26 cellular contexts compared by ENCODE assay signal in genomic region chrX:46805270-46805669, GRCh38. TPM values are rescaled to one million over a fixed set of nuclear protein-coding genes. Genes with fewer than 3 reads are reported as not detected.
DNase-seq lines count a peak whose midpoint lies in the region; ATAC-seq, FAIRE-seq and TF ChIP-seq lines count a peak whose summit lies in the region.
"Had no signal": no experiment of that assay in that cellular context is flagged by ENCODE, and none has a peak within 500 bp of the region (broad histone marks: within the 10 kb centered on the region; RNA-seq: fewer than 3 reads in every experiment).

No MANE protein-coding gene starts in this region.

- TF ChIP-seq CTCF in GM12878 (IDR thresholded peaks at IDR 0.05 in 2 of 3, conservative IDR thresholded peaks at IDR 0.05 in 1 of 3; ENCODE audit: control insufficient read depth in 2 of 3, extremely low read depth in 1 of 3, insufficient read depth in 1 of 3, low read depth in 3 of 3, low read length in 3 of 3) (no peak), epithelial cell of esophagus (IDR thresholded peaks at IDR 0.05; ENCODE audit: insufficient read depth, low read depth, low read length, missing control alignments) (no peak), fibroblast of the aortic adventitia (IDR thresholded peaks at IDR 0.05; ENCODE audit: insufficient read depth, low read length) (no peak), suprapubic skin (IDR thresholded peaks at IDR 0.05) (no peak)

- H3K4me2 ChIP-seq in GM12878 (ENCODE audit: control insufficient read depth, insufficient read depth): no peak overlapping the region
- H3K4me2 ChIP-seq: BLaER1 treated with 17β-estradiol and CSF1 and Interleukin-3, amounts not matched to agents 10 nM and 100 nM had no signal

- no peak for TF ChIP-seq POLR2A in GM12892 (IDR thresholded peaks at IDR 0.05; ENCODE audit: low read depth, low read length)
- no peak for TF ChIP-seq POLR2A in GM12878 (IDR thresholded peaks at IDR 0.05; ENCODE audit: low read depth, low read length)
- TF ChIP-seq POLR2A in suprapubic skin (IDR thresholded peaks at IDR 0.05): no peak

- POLR2A ChIA-PET in GM12878 (lab: Charles Lee): no interaction called here

- RAD21 ChIA-PET in GM12878 (lab: Charles Lee; ENCODE audit: unreplicated experiment): no interaction called here

- H3K4me1 ChIP-seq in GM12878 (ENCODE audit: control insufficient read depth, insufficient read depth, low read length): no peaks in the 10 kb centered on the region
- H3K4me1 ChIP-seq in suprapubic skin: no peaks in the 10 kb centered on the region
- H3K4me1 ChIP-seq: BLaER1 treated with 17β-estradiol and CSF1 and Interleukin-3, amounts not matched to agents 10 nM and 100 nM had no signal

- no peaks in the 10 kb centered on the region for H3K36me3 ChIP-seq in GM12878 (ENCODE audit: control insufficient read depth in 2 of 2, insufficient read depth in 2 of 2, low read length in 1 of 2)
- no peaks in the 10 kb centered on the region for H3K36me3 ChIP-seq in suprapubic skin
- H3K36me3 ChIP-seq: BLaER1 treated with 17β-estradiol and CSF1 and Interleukin-3, amounts not matched to agents 10 nM and 100 nM had no signal

- no peaks in the 10 kb centered on the region; a peak in 1 of 4 replicates for H3K27me3 ChIP-seq in GM12878 (replicated peaks in 1 of 2; ENCODE audit: control insufficient read depth in 2 of 2, insufficient read depth in 2 of 2, low read length in 1 of 2)
- no peaks in the 10 kb centered on the region for H3K27me3 ChIP-seq in suprapubic skin
- H3K27me3 ChIP-seq: BLaER1 treated with 17β-estradiol and CSF1 and Interleukin-3, amounts not matched to agents 10 nM and 100 nM had no signal

- H3K4me3 ChIP-seq in GM12878: no peak overlapping the region
- no peak overlapping the region for H3K4me3 ChIP-seq in epithelial cell of esophagus (ENCODE audit: low read length)
- no peak overlapping the region for H3K4me3 ChIP-seq in fibroblast of the aortic adventitia (ENCODE audit: low read depth, low read length)
- H3K4me3 ChIP-seq in suprapubic skin: no peak overlapping the region
- H3K4me3 ChIP-seq: BLaER1 treated with 17β-estradiol and CSF1 and Interleukin-3, amounts not matched to agents 10 nM and 100 nM had no signal

- 2% methylated on average over 2 of the region's 2 CpGs for WGBS in GM12878 (ENCODE audit: insufficient coverage, insufficient replicate concordance, low lambda C conversion rate, missing lambda C conversion rate)
- 54% methylated on average over 2 of the region's 2 CpGs for WGBS in suprapubic skin

- no peaks in the 10 kb centered on the region for H3K9me3 ChIP-seq in GM12878 (replicated peaks; ENCODE audit: control insufficient read depth, insufficient read depth, low read length)
- H3K9me3 ChIP-seq in suprapubic skin: no peaks in the 10 kb centered on the region

- ATAC-seq in GM12878: no peak

- H3K79me2 ChIP-seq in GM12878 (ENCODE audit: control insufficient read depth, insufficient read depth, low read length): no peaks in the 10 kb centered on the region

- no peak overlapping the region for H3K27ac ChIP-seq in GM12878 (ENCODE audit: control insufficient read depth, insufficient read depth)
- no peak overlapping the region for H3K27ac ChIP-seq in suprapubic skin
- H3K27ac ChIP-seq: BLaER1 treated with 17β-estradiol and CSF1 and Interleukin-3, amounts not matched to agents 10 nM and 100 nM; C4-2B had no signal

- H2AFZ ChIP-seq in GM12878 (ENCODE audit: control insufficient read depth, low read depth, low read length): no peak overlapping the region

- no peaks in the 10 kb centered on the region for H4K20me1 ChIP-seq in GM12878 (ENCODE audit: control insufficient read depth, insufficient read depth)
- H4K20me1 ChIP-seq: BLaER1 treated with 17β-estradiol and CSF1 and Interleukin-3, amounts not matched to agents 10 nM and 100 nM had no signal

- DNase-seq in GM12892 (ENCODE audit: insufficient read length) (no peak), GM12878 (ENCODE audit: low read depth, low spot score) (no peak), epithelial cell of esophagus (ENCODE audit: low read depth) (peak; percentile 34), fibroblast of the aortic adventitia (ENCODE audit: low read depth) (peak; percentile 2), islet precursor cell (no peak), retina (no peak), suprapubic skin (ENCODE audit: low spot score in 2 of 2) (no peak), NCI-H2029 (lab: John Stamatoyannopoulos, UW) (no peak)
- DNase-seq: 8988T; ACHN; AML-193; CD4-positive, alpha-beta memory T cell; CD8-positive, alpha-beta memory T cell; COR-L47; DMS 273 treated with DMSO at 0.1 percent for 48 hours; DMS153; DMS53; DMS79; DND-41; EL; GDM1 had no signal

- SMC1A ChIA-PET in GM12878 (lab: Charles Lee; ENCODE audit: uncharacterized antibody, unreplicated experiment): no interaction called here

- FAIRE-seq in GM12892 (lab: Jason Lieb, UNC) (peak; percentile 63), GM12878 (lab: Jason Lieb, UNC) (peak; percentile 71)
- FAIRE-seq: A204.1, GM12891, GM18507 had no signal

- TF ChIP-seq EP300 in GM12878 (IDR thresholded peaks at IDR 0.05; ENCODE audit: borderline replicate concordance in 1 of 2, control insufficient read depth in 1 of 2, low read depth in 2 of 2, low read length in 2 of 2) (no peak), suprapubic skin (IDR thresholded peaks at IDR 0.05) (no peak)

- intact Hi-C loops in GM12878 (cut with micrococcal nuclease; ENCODE audit: unreplicated experiment): loop anchor here (10.0 kb wide), 1 partner anchor 290 kb away; no protein-coding TSS in a partner anchor

- in situ Hi-C loops in GM12878 (cut with MboI): no loop called here

- no TSS peak for BruUV-seq in GM12878 (replicated peaks; lab: Mats Ljungman, UMichigan)

- CTCF ChIA-PET in GM12878 (lab: Yijun Ruan, JAX): interaction anchor here (0.9 kb wide), 1 partner anchor 8 kb away, joined by 3 read pairs; no protein-coding TSS in a partner anchor

- no peak overlapping the region for H3K9ac ChIP-seq in GM12878 (ENCODE audit: control insufficient read depth, insufficient read depth, low read length)
- H3K9ac ChIP-seq: BLaER1 treated with 17β-estradiol and CSF1 and Interleukin-3, amounts not matched to agents 10 nM and 100 nM had no signal

- no peak for TF ChIP-seq RAD21 in GM12878 (IDR thresholded peaks at IDR 0.05; ENCODE audit: insufficient read depth, low read depth, low read length)

TF ChIP-seq in GM12878, 131 proteins besides CTCF, POLR2A, EP300 and RAD21 (continues in another document):
- TF ChIP-seq EGR1 (IDR thresholded peaks at IDR 0.05; ENCODE audit: borderline replicate concordance in 1 of 2, low read depth in 2 of 2, low read length in 2 of 2) (no peak), JUND (IDR thresholded peaks at IDR 0.05; ENCODE audit: low read depth, low read length) (no peak), ATF2 (IDR thresholded peaks at IDR 0.05; ENCODE audit: low read length) (no peak)

RNA-seq across cellular contexts. Expression of gene RP2, which starts 31.6 kb away (rescaled TPM):
- polyA plus RNA-seq in GM12892 (2012; ENCODE audit: missing spikeins): 5.3 TPM
- total RNA-seq in GM12878 (2013; cell fraction: nucleolus; rRNA removed): 7.4 and 8.3 TPM in 2 replicates
- total RNA-seq in GM12878 (2014; rRNA removed) (5.5 and 7.3 TPM in 2 replicates), GM12878 (2014; rRNA removed; fragmentation: Illumina TruSeq; extraction: Trizol) (7.7 and 7.8 TPM in 2 replicates), GM12878 (2021) (4.9 TPM in 2 replicates), fibroblast of the aortic adventitia (ENCODE audit: low replicate concordance) (7.4 and 23.3 TPM in 2 replicates), suprapubic skin (1 to 10 TPM; 5.1 to 8.3 (median 6.3) TPM)
- 2.9 TPM for polyA plus RNA-seq in GM12878 (2011; ENCODE audit: low read depth)
- polyA plus RNA-seq in GM12878 (2011; rRNA removed) (11.0 and 17.1 TPM in 2 replicates), GM12878 (2014; fragmentation: Illumina TruSeq; extraction: Trizol) (6.3 and 8.8 TPM in 2 replicates), GM12878 (2014; fragmentation: Nextera tagmentation; extraction: Ambion mirVana) (1 to 10 TPM; 3.5 to 3.7 TPM), GM12878 (2014; rRNA removed) (4.8 and 6.5 TPM in 2 replicates), GM12878 (2016; fragmentation: Nextera tagmentation; extraction: Ambion mirVana) (1 to 10 TPM; 5.6 to 5.7 TPM)
- 4.1 and 4.3 TPM in 2 replicates for polyA plus RNA-seq in GM12878 (2011; cell fraction: cytosol; rRNA removed)
- polyA plus RNA-seq in GM12878 (2011; cell fraction: nucleus; rRNA removed): 1.8 and 2.1 TPM in 2 replicates
- 3.4 and 5.9 TPM in 2 replicates for polyA plus RNA-seq in GM12878 (2012)
- polyA minus RNA-seq in GM12878 (2011; rRNA and poly(A)+ RNA removed): 7.7 and 9.8 TPM in 2 replicates
- 3.6 and 4.3 TPM in 2 replicates for polyA minus RNA-seq in GM12878 (2011; cell fraction: cytosol; rRNA and poly(A)+ RNA removed)
- 2.5 and 5.0 TPM in 2 replicates for polyA minus RNA-seq in GM12878 (2011; cell fraction: nucleus; rRNA and poly(A)+ RNA removed)

RNA-seq across cellular contexts. Expression of gene SLC9A7, which starts 46.4 kb away (rescaled TPM):
- polyA plus RNA-seq in GM12892 (2012; ENCODE audit: missing spikeins): 23.1 TPM
- 129 and 137 TPM in 2 replicates for total RNA-seq in GM12878 (2013; cell fraction: nucleolus; rRNA removed)
- total RNA-seq in GM12878 (2014; rRNA removed): 54.2 and 56.2 TPM in 2 replicates
- 61.9 and 62.8 TPM in 2 replicates for total RNA-seq in GM12878 (2014; rRNA removed; fragmentation: Illumina TruSeq; extraction: Trizol)
- 52.6 and 57.2 TPM in 2 replicates for total RNA-seq in GM12878 (2021)
- polyA plus RNA-seq in GM12878 (2011; ENCODE audit: low read depth): 21.8 TPM
- 45.3 and 53.4 TPM in 2 replicates for polyA plus RNA-seq in GM12878 (2011; rRNA removed)
- polyA plus RNA-seq in GM12878 (2011; cell fraction: cytosol; rRNA removed): 48.3 and 50.4 TPM in 2 replicates
- polyA plus RNA-seq in GM12878 (2011; cell fraction: nucleus; rRNA removed): 47.2 and 56.5 TPM in 2 replicates
- polyA plus RNA-seq in GM12878 (2012): 21.8 and 22.6 TPM in 2 replicates
- 31.0 and 36.2 TPM in 2 replicates for polyA plus RNA-seq in GM12878 (2014; fragmentation: Illumina TruSeq; extraction: Trizol)
- polyA plus RNA-seq in GM12878 (2014; fragmentation: Nextera tagmentation; extraction: Ambion mirVana): 1 to 10 TPM; 5.0 to 5.2 TPM
- polyA plus RNA-seq in GM12878 (2014; rRNA removed): 24.8 and 28.4 TPM in 2 replicates
- 10 to 100 TPM; 13.1 to 14.1 TPM for polyA plus RNA-seq in GM12878 (2016; fragmentation: Nextera tagmentation; extraction: Ambion mirVana)
- polyA minus RNA-seq in GM12878 (2011; rRNA and poly(A)+ RNA removed): 162 and 177 TPM in 2 replicates
- 36.6 and 42.8 TPM in 2 replicates for polyA minus RNA-seq in GM12878 (2011; cell fraction: cytosol; rRNA and poly(A)+ RNA removed)
- polyA minus RNA-seq in GM12878 (2011; cell fraction: nucleus; rRNA and poly(A)+ RNA removed): 28.0 and 49.2 TPM in 2 replicates
- total RNA-seq in fibroblast of the aortic adventitia (ENCODE audit: low replicate concordance): 8.0 and 63.2 TPM in 2 replicates
- 1 to 10 TPM; 3.1 to 7.4 (median 6.2) TPM for total RNA-seq in suprapubic skin

Comparison
In these comparisons a context has a peak if more than half of its experiments do, and no peak if none do; other contexts are left out.
1. DNase-seq: peak in epithelial cell of esophagus (single experiment) and fibroblast of the aortic adventitia (single experiment); none in GM12892 (single experiment), GM12878 (single experiment), islet precursor cell (single experiment), retina (single experiment), suprapubic skin (0 of 2) and NCI-H2029 (single experiment).